In the genomic region with DNA sequence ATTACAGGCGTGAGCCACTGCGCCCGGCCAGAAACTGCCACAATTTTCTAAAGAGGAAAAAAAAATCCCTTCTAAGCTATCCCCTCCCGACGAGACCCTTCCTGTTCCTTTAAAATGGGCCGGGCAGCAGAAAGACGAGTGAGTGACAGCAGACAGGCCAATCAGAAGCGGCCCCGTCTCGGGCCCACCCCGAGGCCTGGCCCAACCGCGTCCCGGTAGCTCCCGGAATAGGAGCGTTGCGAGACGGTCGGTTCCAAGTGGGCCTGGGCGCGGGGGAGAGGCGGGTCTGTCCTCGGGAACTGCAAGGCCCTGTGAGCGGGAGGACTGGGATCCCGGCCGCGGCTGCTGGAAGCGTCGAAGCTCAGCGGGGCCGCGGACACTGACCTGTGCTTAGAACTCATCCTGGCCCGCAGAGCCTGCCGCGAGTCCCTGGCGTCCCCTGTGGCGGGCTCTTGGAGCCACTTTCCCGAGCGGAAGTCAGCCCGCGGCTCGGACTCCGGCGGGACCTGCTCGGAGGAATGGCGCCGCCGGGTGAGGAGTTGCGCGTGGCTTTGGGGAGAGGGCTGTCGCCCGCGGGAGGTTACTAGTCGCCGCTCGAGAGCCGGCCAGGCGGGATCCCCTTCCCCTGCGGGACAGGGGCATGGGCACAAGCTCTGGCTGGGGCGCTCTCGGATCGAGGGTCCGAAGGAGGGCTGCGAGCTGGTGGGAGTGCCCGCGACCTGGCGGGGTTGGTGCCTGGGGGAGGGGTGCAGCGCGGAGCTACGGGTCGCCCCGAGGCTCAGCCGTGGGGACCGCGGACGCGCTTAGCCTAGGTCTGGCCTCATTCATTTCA, we compare ENCODE assay signal across 1 cellular context.
TF ChIP-seq lines count a peak whose summit lies in the region.

MROH8 (minus strand) TSS at position 710 of the 832 bp plus-strand sequence.
RPN2 (plus strand) TSS at position 492 of the 832 bp plus-strand sequence; CDS start at position 519, 27 bp downstream.

TF ChIP-seq in K562, 482 proteins besides CTCF, POLR2A, EP300 and RAD21 (continued from another document and continues in another):
- TF ChIP-seq MGA (IDR thresholded peaks at IDR 0.05) (no peak), PCBP1 (IDR thresholded peaks at IDR 0.05; ENCODE audit: low read depth, low read length, poor library complexity, severe bottlenecking) (peak; percentile 97), ARHGAP35 (IDR thresholded peaks at IDR 0.05; ENCODE audit: partially characterized antibody) (no peak), ZNF668 (CRISPR knock-in tag; IDR thresholded peaks at IDR 0.05) (no peak), BRD9 (IDR thresholded peaks at IDR 0.05; ENCODE audit: low read depth, partially characterized antibody) (no peak), PTBP1 (IDR thresholded peaks at IDR 0.05; ENCODE audit: low read depth, low read length) (no peak), TCFL5 (CRISPR knock-in tag; conservative IDR thresholded peaks at IDR 0.05) (no peak), HDAC6 (IDR thresholded peaks at IDR 0.05; ENCODE audit: low read depth, low read length) (no peak), CREB1 (IDR thresholded peaks at IDR 0.05) (peak; percentile 48), CREB1 (CRISPR knock-in tag; IDR thresholded peaks at IDR 0.05) (peak; percentile 77), SIN3B (IDR thresholded peaks at IDR 0.05; ENCODE audit: low read depth) (peak; percentile 79; the same call in 1 of the 2 replicates), ZNF253 (CRISPR knock-in tag; conservative IDR thresholded peaks at IDR 0.05) (no peak), NFRKB (IDR thresholded peaks at IDR 0.05; ENCODE audit: low read depth) (peak; percentile 75), ZNF785 (CRISPR knock-in tag; IDR thresholded peaks at IDR 0.05) (no peak), HNRNPK (IDR thresholded peaks at IDR 0.05; ENCODE audit: low read depth, low read length, poor library complexity, severe bottlenecking) (no peak), HNRNPLL (IDR thresholded peaks at IDR 0.05; ENCODE audit: low read depth, low read length, poor library complexity, severe bottlenecking) (peak; percentile 22), RBM25 (IDR thresholded peaks at IDR 0.05; ENCODE audit: low read depth, low read length, severe bottlenecking) (peak; percentile 95), SNAPC5 (CRISPR knock-in tag; IDR thresholded peaks at IDR 0.05) (no peak), ZNF140 (CRISPR knock-in tag; IDR thresholded peaks at IDR 0.05) (no peak), TARDBP (IDR thresholded peaks at IDR 0.05) (0 out of 2 replicates have a peak, but pooled peaks have one; percentile 52), ZBTB17 (CRISPR knock-in tag; IDR thresholded peaks at IDR 0.05) (no peak), FOSL1 (tag; conservative IDR thresholded peaks at IDR 0.05) (no peak)
- TF ChIP-seq, protein P1, sequence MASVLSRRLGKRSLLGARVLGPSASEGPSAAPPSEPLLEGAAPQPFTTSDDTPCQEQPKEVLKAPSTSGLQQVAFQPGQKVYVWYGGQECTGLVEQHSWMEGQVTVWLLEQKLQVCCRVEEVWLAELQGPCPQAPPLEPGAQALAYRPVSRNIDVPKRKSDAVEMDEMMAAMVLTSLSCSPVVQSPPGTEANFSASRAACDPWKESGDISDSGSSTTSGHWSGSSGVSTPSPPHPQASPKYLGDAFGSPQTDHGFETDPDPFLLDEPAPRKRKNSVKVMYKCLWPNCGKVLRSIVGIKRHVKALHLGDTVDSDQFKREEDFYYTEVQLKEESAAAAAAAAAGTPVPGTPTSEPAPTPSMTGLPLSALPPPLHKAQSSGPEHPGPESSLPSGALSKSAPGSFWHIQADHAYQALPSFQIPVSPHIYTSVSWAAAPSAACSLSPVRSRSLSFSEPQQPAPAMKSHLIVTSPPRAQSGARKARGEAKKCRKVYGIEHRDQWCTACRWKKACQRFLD (CRISPR knock-in tag; IDR thresholded peaks at IDR 0.05) = peak; percentile 79
- TF ChIP-seq, protein P2, sequence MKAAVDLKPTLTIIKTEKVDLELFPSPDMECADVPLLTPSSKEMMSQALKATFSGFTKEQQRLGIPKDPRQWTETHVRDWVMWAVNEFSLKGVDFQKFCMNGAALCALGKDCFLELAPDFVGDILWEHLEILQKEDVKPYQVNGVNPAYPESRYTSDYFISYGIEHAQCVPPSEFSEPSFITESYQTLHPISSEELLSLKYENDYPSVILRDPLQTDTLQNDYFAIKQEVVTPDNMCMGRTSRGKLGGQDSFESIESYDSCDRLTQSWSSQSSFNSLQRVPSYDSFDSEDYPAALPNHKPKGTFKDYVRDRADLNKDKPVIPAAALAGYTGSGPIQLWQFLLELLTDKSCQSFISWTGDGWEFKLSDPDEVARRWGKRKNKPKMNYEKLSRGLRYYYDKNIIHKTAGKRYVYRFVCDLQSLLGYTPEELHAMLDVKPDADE (conservative IDR thresholded peaks at IDR 0.05; ENCODE audit: control insufficient read depth, low read depth, low read length) = 0 out of 2 replicates have a peak, but pooled peaks have one; percentile 56
- TF ChIP-seq, protein P3, sequence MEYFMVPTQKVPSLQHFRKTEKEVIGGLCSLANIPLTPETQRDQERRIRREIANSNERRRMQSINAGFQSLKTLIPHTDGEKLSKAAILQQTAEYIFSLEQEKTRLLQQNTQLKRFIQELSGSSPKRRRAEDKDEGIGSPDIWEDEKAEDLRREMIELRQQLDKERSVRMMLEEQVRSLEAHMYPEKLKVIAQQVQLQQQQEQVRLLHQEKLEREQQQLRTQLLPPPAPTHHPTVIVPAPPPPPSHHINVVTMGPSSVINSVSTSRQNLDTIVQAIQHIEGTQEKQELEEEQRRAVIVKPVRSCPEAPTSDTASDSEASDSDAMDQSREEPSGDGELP (CRISPR knock-in tag; IDR thresholded peaks at IDR 0.05; ENCODE audit: borderline replicate concordance) = peak; percentile 73
- TF ChIP-seq, protein P4, sequence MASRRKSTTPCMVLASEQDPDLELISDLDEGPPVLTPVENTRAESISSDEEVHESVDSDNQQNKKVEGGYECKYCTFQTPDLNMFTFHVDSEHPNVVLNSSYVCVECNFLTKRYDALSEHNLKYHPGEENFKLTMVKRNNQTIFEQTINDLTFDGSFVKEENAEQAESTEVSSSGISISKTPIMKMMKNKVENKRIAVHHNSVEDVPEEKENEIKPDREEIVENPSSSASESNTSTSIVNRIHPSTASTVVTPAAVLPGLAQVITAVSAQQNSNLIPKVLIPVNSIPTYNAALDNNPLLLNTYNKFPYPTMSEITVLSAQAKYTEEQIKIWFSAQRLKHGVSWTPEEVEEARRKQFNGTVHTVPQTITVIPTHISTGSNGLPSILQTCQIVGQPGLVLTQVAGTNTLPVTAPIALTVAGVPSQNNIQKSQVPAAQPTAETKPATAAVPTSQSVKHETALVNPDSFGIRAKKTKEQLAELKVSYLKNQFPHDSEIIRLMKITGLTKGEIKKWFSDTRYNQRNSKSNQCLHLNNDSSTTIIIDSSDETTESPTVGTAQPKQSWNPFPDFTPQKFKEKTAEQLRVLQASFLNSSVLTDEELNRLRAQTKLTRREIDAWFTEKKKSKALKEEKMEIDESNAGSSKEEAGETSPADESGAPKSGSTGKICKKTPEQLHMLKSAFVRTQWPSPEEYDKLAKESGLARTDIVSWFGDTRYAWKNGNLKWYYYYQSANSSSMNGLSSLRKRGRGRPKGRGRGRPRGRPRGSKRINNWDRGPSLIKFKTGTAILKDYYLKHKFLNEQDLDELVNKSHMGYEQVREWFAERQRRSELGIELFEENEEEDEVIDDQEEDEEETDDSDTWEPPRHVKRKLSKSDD (conservative IDR thresholded peaks at IDR 0.05; ENCODE audit: low read length) = no peak
- TF ChIP-seq, protein P5, sequence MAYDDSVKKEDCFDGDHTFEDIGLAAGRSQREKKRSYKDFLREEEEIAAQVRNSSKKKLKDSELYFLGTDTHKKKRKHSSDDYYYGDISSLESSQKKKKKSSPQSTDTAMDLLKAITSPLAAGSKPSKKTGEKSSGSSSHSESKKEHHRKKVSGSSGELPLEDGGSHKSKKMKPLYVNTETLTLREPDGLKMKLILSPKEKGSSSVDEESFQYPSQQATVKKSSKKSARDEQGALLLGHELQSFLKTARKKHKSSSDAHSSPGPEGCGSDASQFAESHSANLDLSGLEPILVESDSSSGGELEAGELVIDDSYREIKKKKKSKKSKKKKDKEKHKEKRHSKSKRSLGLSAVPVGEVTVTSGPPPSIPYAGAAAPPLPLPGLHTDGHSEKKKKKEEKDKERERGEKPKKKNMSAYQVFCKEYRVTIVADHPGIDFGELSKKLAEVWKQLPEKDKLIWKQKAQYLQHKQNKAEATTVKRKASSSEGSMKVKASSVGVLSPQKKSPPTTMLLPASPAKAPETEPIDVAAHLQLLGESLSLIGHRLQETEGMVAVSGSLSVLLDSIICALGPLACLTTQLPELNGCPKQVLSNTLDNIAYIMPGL (CRISPR knock-in tag; IDR thresholded peaks at IDR 0.05) = peak; percentile 82
- TF ChIP-seq, protein P6, sequence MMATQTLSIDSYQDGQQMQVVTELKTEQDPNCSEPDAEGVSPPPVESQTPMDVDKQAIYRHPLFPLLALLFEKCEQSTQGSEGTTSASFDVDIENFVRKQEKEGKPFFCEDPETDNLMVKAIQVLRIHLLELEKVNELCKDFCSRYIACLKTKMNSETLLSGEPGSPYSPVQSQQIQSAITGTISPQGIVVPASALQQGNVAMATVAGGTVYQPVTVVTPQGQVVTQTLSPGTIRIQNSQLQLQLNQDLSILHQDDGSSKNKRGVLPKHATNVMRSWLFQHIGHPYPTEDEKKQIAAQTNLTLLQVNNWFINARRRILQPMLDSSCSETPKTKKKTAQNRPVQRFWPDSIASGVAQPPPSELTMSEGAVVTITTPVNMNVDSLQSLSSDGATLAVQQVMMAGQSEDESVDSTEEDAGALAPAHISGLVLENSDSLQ (IDR thresholded peaks at IDR 0.05) = peak; percentile 100
